21 cellular contexts compared by ENCODE assay signal in the genomic region with DNA sequence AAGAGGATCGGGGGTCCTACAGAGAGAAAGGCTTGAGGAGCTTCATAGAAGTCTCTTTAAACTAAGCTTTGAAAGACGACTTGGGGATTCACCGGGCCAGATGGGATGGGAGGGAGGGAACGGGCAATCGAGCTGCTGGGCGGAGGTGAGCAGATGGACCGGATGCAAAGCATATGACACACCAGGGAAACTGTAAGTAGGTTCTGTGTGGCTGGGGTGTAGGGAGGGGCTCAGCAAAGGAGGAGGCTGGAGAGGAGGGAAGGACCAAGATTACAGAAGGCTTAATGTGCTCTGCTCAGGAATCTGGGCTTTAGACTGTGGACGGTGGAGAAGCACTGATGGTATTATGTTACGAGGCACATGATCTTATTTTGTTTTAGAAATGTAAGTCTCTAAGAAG.
DNase-seq lines count a peak whose midpoint lies in the region; ATAC-seq, FAIRE-seq and TF ChIP-seq lines count a peak whose summit lies in the region.
"Had no signal": no experiment of that assay in that cellular context is flagged by ENCODE, and none has a peak within 500 bp of the region (broad histone marks: within the 10 kb centered on the region; RNA-seq: fewer than 3 reads in every experiment).

No MANE protein-coding gene starts in this region.

- H3K4me3 ChIP-seq in Karpas-422 (ENCODE audit: low read length) (no peak overlapping the region), upper lobe of left lung (no peak overlapping the region)
- H3K4me3 ChIP-seq: transverse colon had no signal

- TF ChIP-seq CTCF in glutamatergic neuron (IDR thresholded peaks at IDR 0.05; ENCODE audit: partially characterized antibody, unreplicated experiment) (no peak), upper lobe of left lung (IDR thresholded peaks at IDR 0.05) (no peak)

- peaks cover 12% of the 10 kb centered on the region for H3K9me3 Mint-ChIP-seq in glutamatergic neuron (ENCODE audit: unreplicated experiment)
- H3K9me3 Mint-ChIP-seq: activated naive CD4-positive, alpha-beta T cell treated with anti-CD3 and anti-CD28 coated beads, Interleukin-2, amount 50 U/mL, for 24 hours; stimulated activated naive CD8-positive, alpha-beta T cell treated with anti-CD3 and anti-CD28 coated beads, Interleukin-15, Interleukin-2, amounts not matched to agents 100 ng/mL and 50 ng/mL, for 24 hours had no signal

- peak overlapping the region; percentile 77 for H3K4me3 Mint-ChIP-seq in glutamatergic neuron (ENCODE audit: unreplicated experiment)
- H3K4me3 Mint-ChIP-seq: activated naive CD4-positive, alpha-beta T cell treated with anti-CD3 and anti-CD28 coated beads, Interleukin-2, amount 50 U/mL, for 24 hours; stimulated activated naive CD8-positive, alpha-beta T cell treated with anti-CD3 and anti-CD28 coated beads, Interleukin-15, Interleukin-2, amounts not matched to agents 100 ng/mL and 50 ng/mL, for 24 hours had no signal

- no peaks in the 10 kb centered on the region for H3K9me2 ChIP-seq in Karpas-422 (replicated peaks; ENCODE audit: insufficient read depth, low read length)

- no peak overlapping the region for H2AFZ ChIP-seq in Karpas-422 (ENCODE audit: low read length)

- FAIRE-seq in urothelium cell line (lab: Jason Lieb, UNC): no peak
- FAIRE-seq: colon, endothelial cell of umbilical vein, keratinocyte had no signal

- H3K27me3 Mint-ChIP-seq in glutamatergic neuron (ENCODE audit: unreplicated experiment): peaks cover 9% of the 10 kb centered on the region

- DNase-seq in HT1080 (ENCODE audit: low read depth) (peak; percentile 69), RPMI7951 (ENCODE audit: low read depth) (peak; percentile 53), glutamatergic neuron (peak; percentile 80), urothelium cell line (ENCODE audit: low spot score) (peak; percentile 9), Karpas-422 (no peak), upper lobe of left lung (no peak)
- DNase-seq: activated CD4-positive, CD25-positive, alpha-beta regulatory T cell; activated CD8-positive, alpha-beta memory T cell treated with anti-CD3 and anti-CD28 coated beads for 24 hours; activated T-cell treated with anti-CD3 and anti-CD28 coated beads, Interleukin-2, amount 50 U/mL, for 48 hours; COR-L47; GDM1; hypothalamus; NCI-H1436 treated with DMSO at 0.1 percent for 48 hours; SHP77 treated with DMSO at 0.1 percent for 48 hours; transverse colon had no signal

- no peaks in the 10 kb centered on the region for H3K36me3 Mint-ChIP-seq in glutamatergic neuron (ENCODE audit: unreplicated experiment)
- H3K36me3 Mint-ChIP-seq: activated naive CD4-positive, alpha-beta T cell treated with anti-CD3 and anti-CD28 coated beads, Interleukin-2, amount 50 U/mL, for 24 hours had no signal

- H3K4me1 ChIP-seq in Karpas-422 (ENCODE audit: low read length): no peaks in the 10 kb centered on the region
- H3K4me1 ChIP-seq in upper lobe of left lung: no peaks in the 10 kb centered on the region
- H3K4me1 ChIP-seq: transverse colon had no signal

- H3K9ac ChIP-seq in Karpas-422 (ENCODE audit: low read length): no peak overlapping the region

- H3K4me2 ChIP-seq in Karpas-422 (ENCODE audit: low read depth, low read length, poor library complexity, severe bottlenecking): no peak overlapping the region

- H4K20me1 ChIP-seq in Karpas-422 (ENCODE audit: insufficient read depth, low read depth, low read length): no peaks in the 10 kb centered on the region

- H3K27me3 ChIP-seq in Karpas-422 (ENCODE audit: low read length) (no peaks in the 10 kb centered on the region), upper lobe of left lung (no peaks in the 10 kb centered on the region)
- H3K27me3 ChIP-seq: transverse colon had no signal

- 83 to 85% methylated on average over 9 of the region's 9 CpGs for WGBS in upper lobe of left lung, 2 donors

- H3K79me2 ChIP-seq in Karpas-422 (ENCODE audit: low read length): no peaks in the 10 kb centered on the region

- H3K36me3 ChIP-seq in Karpas-422 (ENCODE audit: insufficient read depth, low read length) (no peaks in the 10 kb centered on the region), upper lobe of left lung (no peaks in the 10 kb centered on the region)
- H3K36me3 ChIP-seq: transverse colon had no signal

- TF ChIP-seq EP300 in upper lobe of left lung (IDR thresholded peaks at IDR 0.05): no peak

- H3K9me3 ChIP-seq in Karpas-422 (ENCODE audit: low read length): no peaks in the 10 kb centered on the region
- H3K9me3 ChIP-seq in upper lobe of left lung: no peaks in the 10 kb centered on the region
- H3K9me3 ChIP-seq: transverse colon had no signal

- H3K27ac Mint-ChIP-seq in glutamatergic neuron (ENCODE audit: unreplicated experiment): peak overlapping the region; percentile 94
- H3K27ac Mint-ChIP-seq: activated naive CD4-positive, alpha-beta T cell treated with anti-CD3 and anti-CD28 coated beads, Interleukin-2, amount 50 U/mL, for 24 hours; stimulated activated naive CD8-positive, alpha-beta T cell treated with anti-CD3 and anti-CD28 coated beads, Interleukin-15, Interleukin-2, amounts not matched to agents 100 ng/mL and 50 ng/mL, for 24 hours had no signal

- no peak for ATAC-seq in GM19395 (IDR thresholded peaks at IDR 0.05; ENCODE audit: unreplicated experiment)
- ATAC-seq in upper lobe of left lung (ENCODE audit: low FRiP score in 2 of 2): no peak

- peaks cover 73% of the 10 kb centered on the region for H3K4me1 Mint-ChIP-seq in glutamatergic neuron (ENCODE audit: low read depth, unreplicated experiment)
- H3K4me1 Mint-ChIP-seq: activated naive CD4-positive, alpha-beta T cell treated with anti-CD3 and anti-CD28 coated beads, Interleukin-2, amount 50 U/mL, for 24 hours had no signal

- no peak overlapping the region for H3K27ac ChIP-seq in Karpas-422 (ENCODE audit: low read length)
- no peak overlapping the region for H3K27ac ChIP-seq in upper lobe of left lung
- H3K27ac ChIP-seq: transverse colon had no signal

- TF ChIP-seq POLR2A in upper lobe of left lung (IDR thresholded peaks at IDR 0.05): no peak

Comparison
In these comparisons a context has a peak if more than half of its experiments do, and no peak if none do; other contexts are left out.
1. DNase-seq: peak in HT1080 (single experiment), RPMI7951 (single experiment), glutamatergic neuron (single experiment) and urothelium cell line (single experiment); none in Karpas-422 (single experiment) and upper lobe of left lung (0 of 2).